ENCODE assay signal across 32 cellular contexts in genomic region chr12:1069846-1070245, GRCh38.
"Had no signal": no experiment of that assay in that cellular context is flagged by ENCODE, and none has a peak within 500 bp of the region (broad histone marks: within the 10 kb centered on the region; RNA-seq: fewer than 3 reads in every experiment).

No MANE protein-coding gene starts in this region.

- H3K4me3 ChIP-seq: ascending aorta, body of pancreas, breast epithelium had no signal

- FAIRE-seq: TTC549 had no signal

- DNase-seq: activated B cell treated with CpG ODN at 0.5 μM for 24 hours; activated CD4-positive, alpha-beta memory T cell treated with anti-CD3 and anti-CD28 coated beads for 36 hours; activated CD4-positive, alpha-beta T cell treated with anti-CD3 and anti-CD28 coated beads for 4 hours; activated CD4-positive, alpha-beta T cell treated with anti-CD3 and anti-CD28 coated beads, Interleukin-2, amount 10 ng/mL, durations not matched to agents 24 days and 14 days; activated CD4-positive, alpha-beta T cell treated with anti-CD3 and anti-CD28 coated beads, Interleukin-2, amount 50 U/mL, for 1 hour; activated CD4-positive, alpha-beta T cell treated with anti-CD3 and anti-CD28 coated beads, Interleukin-2, amount 50 U/mL, for 4 hours; activated CD4-positive, CD25-positive, alpha-beta regulatory T cell treated with anti-CD3 and anti-CD28 coated beads, Interleukin-2, amount 50 U/mL, for 72 hours; activated CD8-positive, alpha-beta memory T cell treated with anti-CD3 and anti-CD28 coated beads, Interleukin-2, amount 50 U/mL, for 4 hours; activated CD8-positive, alpha-beta T cell treated with anti-CD3 and anti-CD28 coated beads for 36 hours; activated effector memory CD4-positive, alpha-beta T cell treated with anti-CD3 and anti-CD28 coated beads, Interleukin-2, amount 50 U/mL, for 16 hours; activated gamma-delta T cell treated with Interleukin-2 at 50 U/mL for 16 hours; activated naive CD4-positive, alpha-beta T cell; activated naive CD4-positive, alpha-beta T cell treated with anti-CD3 and anti-CD28 coated beads, Interleukin-2, amount 10 ng/mL, durations not matched to agents 7 days and 5 days; activated naive CD8-positive, alpha-beta T cell treated with anti-CD3 and anti-CD28 coated beads, Interleukin-2, amount 10 ng/mL, durations not matched to agents 7 days and 5 days; activated naive CD8-positive, alpha-beta T cell treated with anti-CD3 and anti-CD28 coated beads, Interleukin-2, amount 50 U/mL, for 24 hours; activated T-cell treated with anti-CD3 and anti-CD28 coated beads for 4 hours; activated T-cell treated with anti-CD3 and anti-CD28 coated beads, Interleukin-2, amount 50 U/mL, for 1 hour; activated T-cell treated with anti-CD3 and anti-CD28 coated beads, Interleukin-2, amount 50 U/mL, for 4 hours; activated T-cell treated with anti-CD3 and anti-CD28 coated beads, Interleukin-2, amount 50 U/mL, for 72 hours; amygdala; anterior cingulate cortex; body of pancreas; brain microvascular endothelial cell; central memory CD4-positive, alpha-beta T cell; T-helper 1 cell; T-helper 2 cell; T-helper 9 cell had no signal

- H3K27ac ChIP-seq: ascending aorta, body of pancreas, brain microvascular endothelial cell, breast epithelium, VCaP had no signal

- ATAC-seq: activated CD8-positive, alpha-beta T cell treated with anti-CD3 and anti-CD28 coated beads for 36 hours; activated naive CD8-positive, alpha-beta T cell treated with anti-CD3 and anti-CD28 coated beads, Interleukin-2, amount 50 U/mL, for 24 hours; activated T-cell treated with anti-CD3 and anti-CD28 coated beads, Interleukin-2, amount 50 U/mL, for 4 hours; activated T-cell treated with anti-CD3 and anti-CD28 coated beads, Interleukin-2, amount 50 U/mL, for 72 hours; activated T-helper 17 cell treated with anti-CD3 and anti-CD28 coated beads, Interleukin-2, amount 50 U/mL, for 72 hours; body of pancreas had no signal

- H3K9me3 ChIP-seq: body of pancreas had no signal

- H3K4me1 ChIP-seq: ascending aorta, body of pancreas, breast epithelium had no signal

- H3K36me3 ChIP-seq: ascending aorta, brain microvascular endothelial cell, breast epithelium had no signal
